Comparison of ENCODE assay signal across 2 cellular contexts in genomic region chr9:137949260-137949659, GRCh38.
A peak's percentile ranks its signal among the peaks of the same experiment; 100 is the strongest.
TF ChIP-seq lines count a peak whose summit lies in the region.

No MANE protein-coding gene starts in this region.

TF ChIP-seq in HepG2, 621 proteins besides CTCF, POLR2A, EP300 and RAD21 (continues in another document):
- TF ChIP-seq TIGD3 (CRISPR knock-in tag; IDR thresholded peaks at IDR 0.05; ENCODE audit: borderline replicate concordance) (no peak), TP53 (CRISPR knock-in tag; conservative IDR thresholded peaks at IDR 0.05) (no peak), MAFF (IDR thresholded peaks at IDR 0.05; ENCODE audit: low read depth, low read length) (no peak), GATA4 (IDR thresholded peaks at IDR 0.05; ENCODE audit: borderline replicate concordance, low read depth) (no peak), MNT (IDR thresholded peaks at IDR 0.05) (0 out of 2 replicates have a peak, but pooled peaks have one; percentile 22), ZNF646 (CRISPR knock-in tag; IDR thresholded peaks at IDR 0.05) (peak; percentile 89; the same call in 1 of the 2 replicates), BRD4 (CRISPR knock-in tag; IDR thresholded peaks at IDR 0.05) (no peak), NFE2L2 (IDR thresholded peaks at IDR 0.05; ENCODE audit: low read length) (no peak), MXD4 (CRISPR knock-in tag; IDR thresholded peaks at IDR 0.05) (no peak), ATF3 (CRISPR knock-in tag; IDR thresholded peaks at IDR 0.05) (no peak), ZNF841 (CRISPR knock-in tag; IDR thresholded peaks at IDR 0.05; ENCODE audit: borderline replicate concordance) (no peak), ARID2 (CRISPR knock-in tag; IDR thresholded peaks at IDR 0.05; ENCODE audit: borderline replicate concordance) (no peak), RFXANK (CRISPR knock-in tag; IDR thresholded peaks at IDR 0.05) (no peak)
- TF ChIP-seq, protein P1, sequence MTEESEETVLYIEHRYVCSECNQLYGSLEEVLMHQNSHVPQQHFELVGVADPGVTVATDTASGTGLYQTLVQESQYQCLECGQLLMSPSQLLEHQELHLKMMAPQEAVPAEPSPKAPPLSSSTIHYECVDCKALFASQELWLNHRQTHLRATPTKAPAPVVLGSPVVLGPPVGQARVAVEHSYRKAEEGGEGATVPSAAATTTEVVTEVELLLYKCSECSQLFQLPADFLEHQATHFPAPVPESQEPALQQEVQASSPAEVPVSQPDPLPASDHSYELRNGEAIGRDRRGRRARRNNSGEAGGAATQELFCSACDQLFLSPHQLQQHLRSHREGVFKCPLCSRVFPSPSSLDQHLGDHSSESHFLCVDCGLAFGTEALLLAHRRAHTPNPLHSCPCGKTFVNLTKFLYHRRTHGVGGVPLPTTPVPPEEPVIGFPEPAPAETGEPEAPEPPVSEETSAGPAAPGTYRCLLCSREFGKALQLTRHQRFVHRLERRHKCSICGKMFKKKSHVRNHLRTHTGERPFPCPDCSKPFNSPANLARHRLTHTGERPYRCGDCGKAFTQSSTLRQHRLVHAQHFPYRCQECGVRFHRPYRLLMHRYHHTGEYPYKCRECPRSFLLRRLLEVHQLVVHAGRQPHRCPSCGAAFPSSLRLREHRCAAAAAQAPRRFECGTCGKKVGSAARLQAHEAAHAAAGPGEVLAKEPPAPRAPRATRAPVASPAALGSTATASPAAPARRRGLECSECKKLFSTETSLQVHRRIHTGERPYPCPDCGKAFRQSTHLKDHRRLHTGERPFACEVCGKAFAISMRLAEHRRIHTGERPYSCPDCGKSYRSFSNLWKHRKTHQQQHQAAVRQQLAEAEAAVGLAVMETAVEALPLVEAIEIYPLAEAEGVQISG (CRISPR knock-in tag; IDR thresholded peaks at IDR 0.05), result no peak

TF ChIP-seq in K562, 482 proteins besides CTCF, POLR2A, EP300 and RAD21:
- TF ChIP-seq HNRNPL (IDR thresholded peaks at IDR 0.05; ENCODE audit: low read depth, low read length) (no peak), KLF6 (CRISPR knock-in tag; IDR thresholded peaks at IDR 0.05; ENCODE audit: borderline replicate concordance) (no peak), PTTG1 (tag; IDR thresholded peaks at IDR 0.05; ENCODE audit: low read depth) (no peak), AFF1 (IDR thresholded peaks at IDR 0.05; ENCODE audit: low read depth in 1 of 2, partially characterized antibody in 2 of 2) (no peak), MAX (CRISPR knock-in tag; IDR thresholded peaks at IDR 0.05) (0 out of 2 replicates have a peak, but pooled peaks have one; percentile 5), PHF20 (IDR thresholded peaks at IDR 0.05; ENCODE audit: partially characterized antibody) (peak; percentile 4), HEY1 (CRISPR knock-in tag; IDR thresholded peaks at IDR 0.05; ENCODE audit: borderline replicate concordance) (no peak), KAT7 (CRISPR knock-in tag; IDR thresholded peaks at IDR 0.05; ENCODE audit: borderline replicate concordance) (no peak), MTA1 (IDR thresholded peaks at IDR 0.05; ENCODE audit: borderline replicate concordance) (no peak), ZNF780A (CRISPR knock-in tag; IDR thresholded peaks at IDR 0.05) (no peak), RBM34 (IDR thresholded peaks at IDR 0.05; ENCODE audit: borderline replicate concordance, insufficient read depth, low read length) (no peak), ZZZ3 (IDR thresholded peaks at IDR 0.05) (no peak), ZNF277 (CRISPR knock-in tag; IDR thresholded peaks at IDR 0.05; ENCODE audit: borderline replicate concordance) (no peak), ZC3H8 (IDR thresholded peaks at IDR 0.05) (no peak), NFIC (IDR thresholded peaks at IDR 0.05) (no peak), BRCA1 (IDR thresholded peaks at IDR 0.05) (no peak), BRCA1 (CRISPR knock-in tag; IDR thresholded peaks at IDR 0.05) (no peak), ILK (tag; IDR thresholded peaks at IDR 0.05; ENCODE audit: borderline replicate concordance, low read depth) (no peak)
- TF ChIP-seq, protein P2, sequence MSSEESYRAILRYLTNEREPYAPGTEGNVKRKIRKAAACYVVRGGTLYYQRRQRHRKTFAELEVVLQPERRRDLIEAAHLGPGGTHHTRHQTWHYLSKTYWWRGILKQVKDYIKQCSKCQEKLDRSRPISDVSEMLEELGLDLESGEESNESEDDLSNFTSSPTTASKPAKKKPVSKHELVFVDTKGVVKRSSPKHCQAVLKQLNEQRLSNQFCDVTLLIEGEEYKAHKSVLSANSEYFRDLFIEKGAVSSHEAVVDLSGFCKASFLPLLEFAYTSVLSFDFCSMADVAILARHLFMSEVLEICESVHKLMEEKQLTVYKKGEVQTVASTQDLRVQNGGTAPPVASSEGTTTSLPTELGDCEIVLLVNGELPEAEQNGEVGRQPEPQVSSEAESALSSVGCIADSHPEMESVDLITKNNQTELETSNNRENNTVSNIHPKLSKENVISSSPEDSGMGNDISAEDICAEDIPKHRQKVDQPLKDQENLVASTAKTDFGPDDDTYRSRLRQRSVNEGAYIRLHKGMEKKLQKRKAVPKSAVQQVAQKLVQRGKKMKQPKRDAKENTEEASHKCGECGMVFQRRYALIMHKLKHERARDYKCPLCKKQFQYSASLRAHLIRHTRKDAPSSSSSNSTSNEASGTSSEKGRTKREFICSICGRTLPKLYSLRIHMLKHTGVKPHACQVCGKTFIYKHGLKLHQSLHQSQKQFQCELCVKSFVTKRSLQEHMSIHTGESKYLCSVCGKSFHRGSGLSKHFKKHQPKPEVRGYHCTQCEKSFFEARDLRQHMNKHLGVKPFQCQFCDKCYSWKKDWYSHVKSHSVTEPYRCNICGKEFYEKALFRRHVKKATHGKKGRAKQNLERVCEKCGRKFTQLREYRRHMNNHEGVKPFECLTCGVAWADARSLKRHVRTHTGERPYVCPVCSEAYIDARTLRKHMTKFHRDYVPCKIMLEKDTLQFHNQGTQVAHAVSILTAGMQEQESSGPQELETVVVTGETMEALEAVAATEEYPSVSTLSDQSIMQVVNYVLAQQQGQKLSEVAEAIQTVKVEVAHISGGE (CRISPR knock-in tag; IDR thresholded peaks at IDR 0.05), result no peak
- TF ChIP-seq, protein P3, sequence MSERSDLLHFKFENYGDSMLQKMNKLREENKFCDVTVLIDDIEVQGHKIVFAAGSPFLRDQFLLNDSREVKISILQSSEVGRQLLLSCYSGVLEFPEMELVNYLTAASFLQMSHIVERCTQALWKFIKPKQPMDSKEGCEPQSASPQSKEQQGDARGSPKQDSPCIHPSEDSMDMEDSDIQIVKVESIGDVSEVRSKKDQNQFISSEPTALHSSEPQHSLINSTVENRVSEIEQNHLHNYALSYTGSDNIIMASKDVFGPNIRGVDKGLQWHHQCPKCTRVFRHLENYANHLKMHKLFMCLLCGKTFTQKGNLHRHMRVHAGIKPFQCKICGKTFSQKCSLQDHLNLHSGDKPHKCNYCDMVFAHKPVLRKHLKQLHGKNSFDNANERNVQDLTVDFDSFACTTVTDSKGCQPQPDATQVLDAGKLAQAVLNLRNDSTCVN (CRISPR knock-in tag; IDR thresholded peaks at IDR 0.05), result 0 out of 2 replicates have a peak, but pooled peaks have one; percentile 11
